23 cellular contexts compared by ENCODE assay signal in the genomic region with DNA sequence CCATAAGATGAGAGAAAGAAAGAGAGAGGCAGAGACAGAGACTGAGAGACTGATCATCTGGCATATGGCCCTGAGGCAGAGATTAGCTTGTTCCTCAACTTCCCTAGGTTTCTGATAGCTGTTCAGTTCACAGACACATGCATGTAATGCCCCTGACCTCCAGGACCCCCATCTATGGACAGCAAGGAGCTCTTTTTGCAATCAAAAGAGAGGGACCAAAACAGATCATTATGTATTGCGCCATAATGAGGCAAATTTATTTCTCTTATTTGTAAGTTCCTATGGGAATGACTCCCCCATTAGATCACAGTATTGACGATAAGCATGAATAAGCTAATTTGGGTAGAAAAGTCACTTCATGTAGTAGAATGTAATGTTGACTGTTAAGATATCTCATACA. TPM values are rescaled to one million over a fixed set of nuclear protein-coding genes. Genes with fewer than 3 reads are reported as not detected.
A peak's percentile ranks its signal among the peaks of the same experiment; 100 is the strongest.
DNase-seq lines count a peak whose midpoint lies in the region; ATAC-seq, FAIRE-seq and TF ChIP-seq lines count a peak whose summit lies in the region.
"Had no signal": no experiment of that assay in that cellular context is flagged by ENCODE, and none has a peak within 500 bp of the region (broad histone marks: within the 10 kb centered on the region; RNA-seq: fewer than 3 reads in every experiment).

No MANE protein-coding gene starts in this region.

- 59% methylated on average over 2 of the region's 2 CpGs for WGBS in K562 (ENCODE audit: insufficient coverage, low coverage, missing lambda C conversion rate)

- no peaks in the 10 kb centered on the region for H4K20me1 ChIP-seq in K562 (replicated peaks; ENCODE audit: control insufficient read depth, insufficient read depth, low read length)

- H3K4me3 ChIP-seq in HEK293 (ENCODE audit: low read depth, low read length), result no peak overlapping the region
- no peak overlapping the region for H3K4me3 ChIP-seq in K562
- H3K4me3 ChIP-seq: BLaER1, GM12878, GM23248 had no signal

- no peaks in the 10 kb centered on the region for H3K79me2 ChIP-seq in K562 (ENCODE audit: control insufficient read depth, insufficient read depth, low read length)

- peaks cover 18 to 44% (median 25%) of the 10 kb centered on the region in 3 donors for H3K4me1 Mint-ChIP-seq in IgD-negative memory B cell
- H3K4me1 Mint-ChIP-seq in stimulated activated memory B cell treated with anti-CD40 and anti-IgM and Interleukin-4, amounts not matched to agents 10 μg/mL and 1 μg/mL and 100 μg/mL, for 72 hours, result peaks cover 57% of the 10 kb centered on the region

- intact Hi-C loops in K562 (cut with micrococcal nuclease), result no loop called here

- no peak for FAIRE-seq in K562 (lab: Jason Lieb, UNC)
- FAIRE-seq: A204.1, GM12878, H1 had no signal

- H3K4me1 ChIP-seq in HEK293 (ENCODE audit: control insufficient read depth, insufficient read depth, low read length), result peaks cover 8% of the 10 kb centered on the region
- H3K4me1 ChIP-seq in K562 (replicated peaks in 1 of 2; ENCODE audit: control insufficient read depth in 2 of 2, insufficient read depth in 2 of 2, low read length in 2 of 2), result no peaks in the 10 kb centered on the region
- H3K4me1 ChIP-seq: Caco-2 had no signal

- no peak for DNase-seq in K562 (ENCODE audit: extremely low read depth in 1 of 4, low spot score in 3 of 4)
- no peak for DNase-seq in UCSD-AML1 (lab: John Stamatoyannopoulos, UW; ENCODE audit: unreplicated experiment)
- DNase-seq in DMS53 treated with DMSO at 0.1 percent for 48 hours (lab: John Stamatoyannopoulos, UW; ENCODE audit: unreplicated experiment), result no peak
- no peak for DNase-seq in SHP77 (lab: John Stamatoyannopoulos, UW)
- DNase-seq: Caco-2; CD4-positive, CD25-positive, alpha-beta regulatory T cell; CD8-positive, alpha-beta T cell; DMS153; DMS79; EL; GDM1; H7 had no signal

- TF ChIP-seq CTCF in HEK293 (tag by site-specific recombination; IDR thresholded peaks at IDR 0.05) (no peak), K562 (IDR thresholded peaks at IDR 0.05 in 2 of 3, conservative IDR thresholded peaks at IDR 0.05 in 1 of 3; ENCODE audit: insufficient read depth in 2 of 3, low read depth in 1 of 3, low read length in 3 of 3) (no peak)

- H3K27me3 Mint-ChIP-seq in IgD-negative memory B cell, result no peaks in the 10 kb centered on the region
- H3K27me3 Mint-ChIP-seq in stimulated activated memory B cell treated with anti-CD40 and anti-IgM and Interleukin-4, amounts not matched to agents 10 μg/mL and 1 μg/mL and 100 μg/mL, for 72 hours, result no peaks in the 10 kb centered on the region
- H3K27me3 Mint-ChIP-seq: B cell; CD4-positive, CD25-positive, alpha-beta regulatory T cell had no signal

- no peak for TF ChIP-seq RAD21 in K562 (CRISPR knock-in tag; conservative IDR thresholded peaks at IDR 0.05 in 1 of 2, IDR thresholded peaks at IDR 0.05 in 1 of 2)

- H3K9me1 ChIP-seq in K562 (ENCODE audit: control insufficient read depth, insufficient read depth, low read length), result no peaks in the 10 kb centered on the region

- H3K9ac ChIP-seq in K562 (ENCODE audit: insufficient read depth in 1 of 2, low read depth in 2 of 2, low read length in 2 of 2), result no peak overlapping the region
- H3K9ac ChIP-seq: BLaER1, GM23248 had no signal

- BruUV-seq in K562 (replicated peaks; lab: Mats Ljungman, UMichigan), result no TSS peak

- in situ Hi-C loops in K562 (cut with MboI), result no loop called here

- peak overlapping the region in 2 of 3 donors; percentile 2 to 11 for H3K27ac Mint-ChIP-seq in IgD-negative memory B cell
- peak overlapping the region; percentile 23 for H3K27ac Mint-ChIP-seq in stimulated activated memory B cell treated with anti-CD40 and anti-IgM and Interleukin-4, amounts not matched to agents 10 μg/mL and 1 μg/mL and 100 μg/mL, for 72 hours
- H3K27ac Mint-ChIP-seq: B cell; CD4-positive, CD25-positive, alpha-beta regulatory T cell; CD8-positive, alpha-beta T cell had no signal

- H3K4me3 Mint-ChIP-seq in IgD-negative memory B cell, result peak overlapping the region in 1 of 4 donors; percentile 62
- no peak overlapping the region for H3K4me3 Mint-ChIP-seq in stimulated activated memory B cell treated with anti-CD40 and anti-IgM and Interleukin-4, amounts not matched to agents 10 μg/mL and 1 μg/mL and 100 μg/mL, for 72 hours
- H3K4me3 Mint-ChIP-seq: B cell; CD4-positive, CD25-positive, alpha-beta regulatory T cell; CD8-positive, alpha-beta T cell had no signal

- TF ChIP-seq EP300 in K562 (IDR thresholded peaks at IDR 0.05; ENCODE audit: low read length), result no peak

- TF ChIP-seq POLR2A in K562 (conservative IDR thresholded peaks at IDR 0.05), result no peak

- no peaks in the 10 kb centered on the region for H3K9me3 Mint-ChIP-seq in IgD-negative memory B cell
- H3K9me3 Mint-ChIP-seq in stimulated activated memory B cell treated with anti-CD40 and anti-IgM and Interleukin-4, amounts not matched to agents 10 μg/mL and 1 μg/mL and 100 μg/mL, for 72 hours, result no peaks in the 10 kb centered on the region
- H3K9me3 Mint-ChIP-seq: CD8-positive, alpha-beta T cell had no signal

- CTCF ChIA-PET in HEK293 (lab: Yijun Ruan, JAX) (interaction anchor here (0.5 to 0.9 kb wide), 2 partner anchors 31 to 1048 kb away, joined by 3 to 4 read pairs; no protein-coding TSS in a partner anchor), K562 (lab: Yijun Ruan, JAX; ENCODE audit: low intra/inter-chr PET ratio) (no interaction called here)

- POLR2A ChIA-PET in HEK293 (lab: Yijun Ruan, JAX) (no interaction called here), K562 (lab: Yijun Ruan, JAX) (interaction anchor here (1.4 kb wide), 1 partner anchor 9 kb away, joined by 4 read pairs; no protein-coding TSS in a partner anchor)

- H3K27ac ChIP-seq in HEK293 (ENCODE audit: extremely low read depth, low read depth, low read length) (no peak overlapping the region), K562 (ENCODE audit: extremely low read depth, low read depth, low read length) (no peak overlapping the region)
- H3K27ac ChIP-seq: 22Rv1, BLaER1, C4-2B, GM23248 had no signal

- H3K36me3 ChIP-seq in HEK293 (ENCODE audit: control insufficient read depth in 2 of 2, insufficient read depth in 1 of 2, low read length in 2 of 2) (no peaks in the 10 kb centered on the region), K562 (ENCODE audit: control insufficient read depth, insufficient read depth, low read length) (no peaks in the 10 kb centered on the region)

- no peak for ATAC-seq in K562
- ATAC-seq in stimulated activated memory B cell treated with anti-CD40 and anti-IgM and Interleukin-4, amounts not matched to agents 10 μg/mL and 1 μg/mL and 100 μg/mL, for 72 hours, result no peak
- ATAC-seq: CD8-positive, alpha-beta T cell; GM12878 had no signal

- no peaks in the 10 kb centered on the region for H3K27me3 ChIP-seq in K562 (ENCODE audit: control insufficient read depth in 2 of 2, insufficient read depth in 2 of 2, low read length in 2 of 2)
- H3K27me3 ChIP-seq: BLaER1 had no signal

- no peak overlapping the region for H2AFZ ChIP-seq in K562 (ENCODE audit: low read depth, low read length)
- H2AFZ ChIP-seq: GM23248 had no signal

- H3K4me2 ChIP-seq in K562 (ENCODE audit: insufficient read depth, low read length), result no peak overlapping the region
- H3K4me2 ChIP-seq: BLaER1 had no signal

- peaks cover 3% of the 10 kb centered on the region for H3K36me3 Mint-ChIP-seq in IgD-negative memory B cell
- H3K36me3 Mint-ChIP-seq in stimulated activated memory B cell treated with anti-CD40 and anti-IgM and Interleukin-4, amounts not matched to agents 10 μg/mL and 1 μg/mL and 100 μg/mL, for 72 hours, result peaks cover 7% of the 10 kb centered on the region
- H3K36me3 Mint-ChIP-seq: CD4-positive, CD25-positive, alpha-beta regulatory T cell; CD8-positive, alpha-beta T cell had no signal

- H3K9me3 ChIP-seq in HEK293 (ENCODE audit: control insufficient read depth, insufficient read depth, low read depth, low read length) (no peaks in the 10 kb centered on the region), K562 (replicated peaks; ENCODE audit: control insufficient read depth, insufficient read depth, low read depth, low read length) (no peaks in the 10 kb centered on the region)
- H3K9me3 ChIP-seq: BLaER1, Caco-2 had no signal

RNA-seq across cellular contexts. Expression of gene KCNQ5, which starts 25.6 kb away (rescaled TPM):
- 6.9 TPM for polyA plus RNA-seq in IgD-negative memory B cell
- total RNA-seq in K562 (2011; cell fraction: chromatin; rRNA removed; ENCODE audit: low replicate concordance), result 6.0 and 20.4 TPM in 2 replicates
- total RNA-seq in K562 (2011; cell fraction: nucleolus; rRNA removed), result 4.3 and 5.5 TPM in 2 replicates
- 11.5 and 12.2 TPM in 2 replicates for total RNA-seq in K562 (2011; cell fraction: nucleoplasm; rRNA removed)
- total RNA-seq in K562 (2014; rRNA removed), result 2.4 and 2.6 TPM in 2 replicates
- total RNA-seq in K562 (2014; rRNA removed; fragmentation: Illumina TruSeq; extraction: Trizol), result 3.8 and 4.4 TPM in 2 replicates
- 5.9 and 6.5 TPM in 2 replicates for total RNA-seq in K562 (2015; rRNA removed; fragmentation: Illumina TruSeq; extraction: Trizol)
- 5.0 and 5.7 TPM in 2 replicates for total RNA-seq in K562 (2021)
- polyA plus RNA-seq in K562 (2011; rRNA removed), result 2.0 and 3.5 TPM in 2 replicates
- 0.81 and 2.0 TPM in 2 replicates for polyA plus RNA-seq in K562 (2011; cell fraction: cytosol; rRNA removed)
- 2.2 and 3.4 TPM in 2 replicates for polyA plus RNA-seq in K562 (2011; cell fraction: nucleus; rRNA removed)
- polyA plus RNA-seq in K562 (2012), result 1.7 and 4.0 TPM in 2 replicates
- 2.5 and 3.1 TPM in 2 replicates for polyA plus RNA-seq in K562 (2014; fragmentation: Illumina TruSeq; extraction: Trizol)
- 1 to 10 TPM in 1 of 2 experiments, under 1 TPM in 1; 0.31 to 1.1 TPM for polyA plus RNA-seq in K562 (2014; fragmentation: Nextera tagmentation; extraction: Ambion mirVana)
- 2.0 and 2.5 TPM in 2 replicates for polyA plus RNA-seq in K562 (2014; rRNA removed)
- 5.4 and 9.4 TPM in 2 replicates for polyA minus RNA-seq in K562 (2011; rRNA and poly(A)+ RNA removed)
- 2.8 and 4.7 TPM in 2 replicates for polyA minus RNA-seq in K562 (2011; cell fraction: cytosol; rRNA and poly(A)+ RNA removed)
- 10.6 and 24.9 TPM in 2 replicates for polyA minus RNA-seq in K562 (2011; cell fraction: nucleus; rRNA and poly(A)+ RNA removed)

Comparison
In these comparisons a context has a peak if more than half of its experiments do, and no peak if none do; other contexts are left out.
1. Of the 44 proteins assayed by ChIP-seq in both K562 and HEK293: peak only in K562: none; only in HEK293: REST; in both: none; in neither: 43.